ENCODE assay signal across 27 cellular contexts in the genomic region with DNA sequence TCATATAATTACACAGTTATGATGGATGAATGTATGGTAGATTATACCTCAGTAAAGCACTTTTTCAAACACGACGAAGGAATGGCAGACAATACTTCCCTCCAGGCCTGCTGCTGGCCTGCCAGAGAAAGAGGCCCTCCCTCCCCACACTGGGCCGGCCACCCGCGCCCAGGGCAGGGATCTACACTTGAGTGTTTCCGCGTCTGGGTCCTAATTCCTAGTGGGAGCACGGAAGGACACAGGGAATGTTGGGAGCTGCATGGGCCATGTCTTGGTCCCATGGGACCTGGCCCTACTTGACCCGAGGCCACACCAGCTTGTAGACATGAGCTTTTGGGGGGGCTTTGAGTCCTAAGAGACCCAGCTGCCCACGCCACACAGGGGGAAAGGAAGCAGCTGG.
"Had no signal": no experiment of that assay in that cellular context is flagged by ENCODE, and none has a peak within 500 bp of the region (broad histone marks: within the 10 kb centered on the region; RNA-seq: fewer than 3 reads in every experiment).

No MANE protein-coding gene starts in this region.

- H3K9me3 ChIP-seq: neutrophil, vagina had no signal

- ATAC-seq: heart left ventricle, left lung, mucosa of descending colon had no signal

- H3K4me1 ChIP-seq: heart left ventricle, left lung, right lobe of liver, vagina had no signal

- FAIRE-seq: astrocyte, endothelial cell of umbilical vein had no signal

- H3K27ac ChIP-seq: brain microvascular endothelial cell, coronary artery, dorsolateral prefrontal cortex, heart left ventricle, left lung, neutrophil, right lobe of liver, thoracic aorta, vagina had no signal

- H3K27me3 ChIP-seq: brain microvascular endothelial cell, dorsolateral prefrontal cortex, heart left ventricle, left lung, neutrophil, right lobe of liver, vagina had no signal

- DNase-seq: activated CD4-positive, alpha-beta memory T cell treated with anti-CD3 and anti-CD28 coated beads for 36 hours; activated CD4-positive, alpha-beta T cell treated with anti-CD3 and anti-CD28 coated beads, Interleukin-2, amount 10 ng/mL, durations not matched to agents 24 days and 14 days; activated CD4-positive, CD25-positive, alpha-beta regulatory T cell treated with anti-CD3 and anti-CD28 coated beads, Interleukin-2, amount 50 U/mL, for 72 hours; activated CD8-positive, alpha-beta memory T cell treated with anti-CD3 and anti-CD28 coated beads, Interleukin-2, amount 50 U/mL, for 4 hours; activated gamma-delta T cell; activated naive CD4-positive, alpha-beta T cell treated with anti-CD3 and anti-CD28 coated beads, Interleukin-2, amount 10 ng/mL, durations not matched to agents 7 days and 5 days; activated naive CD8-positive, alpha-beta T cell treated with anti-CD3 and anti-CD28 coated beads, Interleukin-2, amount 10 ng/mL, durations not matched to agents 7 days and 5 days; activated T-cell treated with anti-CD3 and anti-CD28 coated beads, Interleukin-2, amount 50 U/mL, for 1 hour; brain microvascular endothelial cell; dorsolateral prefrontal cortex; effector memory CD4-positive, alpha-beta T cell; hypothalamus; immature natural killer cell; kidney glomerular epithelial cell; left lung; mucosa of descending colon; right lobe of liver; stimulated activated CD4-positive, alpha-beta T cell treated with anti-CD3 and anti-CD28 coated beads, Interleukin-2, amount 100 ng/mL, for 48 hours; T1000 had no signal

- H3K4me3 ChIP-seq: coronary artery, dorsolateral prefrontal cortex, heart left ventricle, left lung, lung, mucosa of descending colon, right lobe of liver, thoracic aorta, vagina had no signal

- H3K36me3 ChIP-seq: neutrophil had no signal
